8 cellular contexts compared by ENCODE assay signal in genomic region chr20:62386383-62387218, GRCh38. TPM values are rescaled to one million over a fixed set of nuclear protein-coding genes. Genes with fewer than 3 reads are reported as not detected.
DNase-seq lines count a peak whose midpoint lies in the region; ATAC-seq and TF ChIP-seq lines count a peak whose summit lies in the region.

RPS21 (plus strand) TSS chr20:62387103; CDS start chr20:62387339, 236 bp downstream.

- ATAC-seq in GM21447 (IDR thresholded peaks at IDR 0.05; ENCODE audit: unreplicated experiment) = peak; percentile 82

- no peaks in the 10 kb centered on the region for H3K27me3 ChIP-seq in HUES6 (ENCODE audit: control insufficient read depth, insufficient read depth, low read length)
- H3K27me3 ChIP-seq in OCI-LY1 (ENCODE audit: insufficient read depth, low read length) = no peaks in the 10 kb centered on the region

- H3K36me3 Mint-ChIP-seq in Calu3 (ENCODE audit: insufficient read depth, unreplicated experiment) = peaks cover 95% of the 10 kb centered on the region

- DNase-seq in Calu3 (peak; percentile 98), activated T-cell treated with anti-CD3 and anti-CD28 coated beads for 1 hour (ENCODE audit: low read depth) (peak; percentile 89), epithelial cell of esophagus (ENCODE audit: low read depth) (peak; percentile 95), mucosa of gallbladder (ENCODE audit: low spot score) (peak; percentile 94)
- peak; percentile 89 for DNase-seq in stimulated activated CD8-positive, alpha-beta memory T cell treated with anti-CD3 and anti-CD28 coated beads, Interleukin-4, amount 100 ng/mL, for 24 hours (ENCODE audit: low read depth)

- BruUV-seq in Calu3 (replicated peaks; lab: Mats Ljungman, UMichigan) = TSS peak; percentile 76

- H3K79me2 ChIP-seq in OCI-LY1 (ENCODE audit: insufficient read depth, low read length) = peaks cover 27% of the 10 kb centered on the region

- TF ChIP-seq CTCF in Calu3 (IDR thresholded peaks at IDR 0.05; ENCODE audit: unreplicated experiment) = no peak
- no peak for TF ChIP-seq CTCF in OCI-LY1 (IDR thresholded peaks at IDR 0.05; ENCODE audit: low read length)
- no peak for TF ChIP-seq CTCF in epithelial cell of esophagus (IDR thresholded peaks at IDR 0.05; ENCODE audit: insufficient read depth, low read depth, low read length, missing control alignments)

- H3K27ac ChIP-seq in HUES6 (ENCODE audit: low read depth, low read length) (peak within 1 kb of the TSS; percentile 82), OCI-LY1 (ENCODE audit: low read depth, low read length, poor library complexity, severe bottlenecking) (peak within 1 kb of the TSS; percentile 56)

- H3K9me2 ChIP-seq in OCI-LY1 (ENCODE audit: low read depth, low read length) = no peaks in the 10 kb centered on the region

- peaks cover 63% of the 10 kb centered on the region for H3K4me1 Mint-ChIP-seq in Calu3 (ENCODE audit: low read depth, unreplicated experiment)

- H3K27me3 Mint-ChIP-seq in Calu3 (ENCODE audit: unreplicated experiment) = no peaks in the 10 kb centered on the region

- CTCF ChIA-PET in Calu3 (lab: Charles Lee) = interaction anchor here (0.6 to 2.1 kb wide), 20 partner anchors 10 to 622 kb away, joined by 3 to 11 read pairs (median 4); partner anchors contain the start of gene ADRM1

- H3K9ac ChIP-seq in HUES6 (ENCODE audit: low read length) = peak within 1 kb of the TSS; percentile 92
- H3K9ac ChIP-seq in OCI-LY1 (ENCODE audit: low read length) = peak within 1 kb of the TSS; percentile 100

- H2AFZ ChIP-seq in OCI-LY1 (ENCODE audit: low read length) = no peak within 1 kb of the TSS

- no peaks in the 10 kb centered on the region for H4K20me1 ChIP-seq in OCI-LY1 (ENCODE audit: insufficient read depth, low read length)

- intact Hi-C loops in Calu3 (cut with micrococcal nuclease; ENCODE audit: unreplicated experiment) = loop anchor here (5.0 kb wide), 1 partner anchor 231 kb away; no protein-coding TSS in a partner anchor

- peak within 1 kb of the TSS; percentile 92 for H3K27ac Mint-ChIP-seq in Calu3 (ENCODE audit: unreplicated experiment)

- peaks cover 39% of the 10 kb centered on the region for H3K36me3 ChIP-seq in HUES6 (ENCODE audit: control insufficient read depth, insufficient read depth, low read length)
- H3K36me3 ChIP-seq in OCI-LY1 (ENCODE audit: insufficient read depth, low read length) = peaks cover 53% of the 10 kb centered on the region

- peaks cover 5% of the 10 kb centered on the region for H3K9me3 Mint-ChIP-seq in Calu3 (ENCODE audit: low read depth, unreplicated experiment)

- no peaks in the 10 kb centered on the region for H3F3A ChIP-seq in OCI-LY1 (ENCODE audit: insufficient read depth, low read length)

- H3K9me3 ChIP-seq in HUES6 (ENCODE audit: control insufficient read depth, insufficient read depth, low read depth, low read length) (no peaks in the 10 kb centered on the region), OCI-LY1 (ENCODE audit: low read length) (no peaks in the 10 kb centered on the region)

- H3K4me2 ChIP-seq in OCI-LY1 (ENCODE audit: low read length) = peak within 1 kb of the TSS; percentile 97

- peak within 1 kb of the TSS; percentile 83 for H3K4me3 ChIP-seq in HUES6 (ENCODE audit: low read depth, low read length)
- H3K4me3 ChIP-seq in OCI-LY1 (ENCODE audit: low read depth, low read length, poor library complexity, severe bottlenecking) = peak within 1 kb of the TSS; percentile 100
- peak within 1 kb of the TSS; percentile 98 for H3K4me3 ChIP-seq in epithelial cell of esophagus (ENCODE audit: low read length)

- H3K4me1 ChIP-seq in HUES6 (ENCODE audit: control insufficient read depth, insufficient read depth, low read length) (0 out of 2 replicates have a peak, but pooled peaks cover 7% of the 10 kb centered on the region), OCI-LY1 (ENCODE audit: insufficient read depth, low read length, severe bottlenecking) (peaks cover 21% of the 10 kb centered on the region)

- peak within 1 kb of the TSS; percentile 96 for H3K4me3 Mint-ChIP-seq in Calu3 (ENCODE audit: low read depth, unreplicated experiment)

RNA-seq across cellular contexts. Expression of gene RPS21, which starts in this region (rescaled TPM):
- total RNA-seq in Calu3 (2022) (1,920 and 1,936 TPM in 2 replicates), mucosa of gallbladder (968 TPM)

Comparison
In these comparisons a context has a peak if more than half of its experiments do, and no peak if none do; other contexts are left out.
1. Peak in every context shown above with its lines: DNase-seq, ATAC-seq, H3K4me3 ChIP-seq and H3K27ac ChIP-seq.